1 cellular context compared by ENCODE assay signal in genomic region chr1:226134170-226135058, GRCh38.
TF ChIP-seq lines count a peak whose summit lies in the region.

No MANE protein-coding gene starts in this region.

TF ChIP-seq in SK-N-SH treated with all-trans-retinoic acid at 6 μM for 48 hours, 23 proteins besides CTCF, POLR2A, EP300 and RAD21 (continued from another document):
- TF ChIP-seq, protein P1, sequence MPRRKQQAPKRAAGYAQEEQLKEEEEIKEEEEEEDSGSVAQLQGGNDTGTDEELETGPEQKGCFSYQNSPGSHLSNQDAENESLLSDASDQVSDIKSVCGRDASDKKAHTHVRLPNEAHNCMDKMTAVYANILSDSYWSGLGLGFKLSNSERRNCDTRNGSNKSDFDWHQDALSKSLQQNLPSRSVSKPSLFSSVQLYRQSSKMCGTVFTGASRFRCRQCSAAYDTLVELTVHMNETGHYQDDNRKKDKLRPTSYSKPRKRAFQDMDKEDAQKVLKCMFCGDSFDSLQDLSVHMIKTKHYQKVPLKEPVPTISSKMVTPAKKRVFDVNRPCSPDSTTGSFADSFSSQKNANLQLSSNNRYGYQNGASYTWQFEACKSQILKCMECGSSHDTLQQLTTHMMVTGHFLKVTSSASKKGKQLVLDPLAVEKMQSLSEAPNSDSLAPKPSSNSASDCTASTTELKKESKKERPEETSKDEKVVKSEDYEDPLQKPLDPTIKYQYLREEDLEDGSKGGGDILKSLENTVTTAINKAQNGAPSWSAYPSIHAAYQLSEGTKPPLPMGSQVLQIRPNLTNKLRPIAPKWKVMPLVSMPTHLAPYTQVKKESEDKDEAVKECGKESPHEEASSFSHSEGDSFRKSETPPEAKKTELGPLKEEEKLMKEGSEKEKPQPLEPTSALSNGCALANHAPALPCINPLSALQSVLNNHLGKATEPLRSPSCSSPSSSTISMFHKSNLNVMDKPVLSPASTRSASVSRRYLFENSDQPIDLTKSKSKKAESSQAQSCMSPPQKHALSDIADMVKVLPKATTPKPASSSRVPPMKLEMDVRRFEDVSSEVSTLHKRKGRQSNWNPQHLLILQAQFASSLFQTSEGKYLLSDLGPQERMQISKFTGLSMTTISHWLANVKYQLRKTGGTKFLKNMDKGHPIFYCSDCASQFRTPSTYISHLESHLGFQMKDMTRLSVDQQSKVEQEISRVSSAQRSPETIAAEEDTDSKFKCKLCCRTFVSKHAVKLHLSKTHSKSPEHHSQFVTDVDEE (CRISPR knock-in tag; IDR thresholded peaks at IDR 0.05) = no peak
- TF ChIP-seq CREB5 (CRISPR knock-in tag; IDR thresholded peaks at IDR 0.05; ENCODE audit: low read depth) (no peak), ZNF8 (CRISPR knock-in tag; IDR thresholded peaks at IDR 0.05) (no peak), TCF4 (CRISPR knock-in tag; IDR thresholded peaks at IDR 0.05; ENCODE audit: borderline replicate concordance) (no peak), CSDC2 (CRISPR knock-in tag; IDR thresholded peaks at IDR 0.05) (no peak), PATZ1 (CRISPR knock-in tag; IDR thresholded peaks at IDR 0.05; ENCODE audit: borderline replicate concordance) (no peak), ISL1 (CRISPR knock-in tag; IDR thresholded peaks at IDR 0.05) (no peak), ARNTL (CRISPR knock-in tag; IDR thresholded peaks at IDR 0.05; ENCODE audit: borderline replicate concordance, low read depth) (no peak), RARB (CRISPR knock-in tag; IDR thresholded peaks at IDR 0.05) (no peak), ZNF70 (CRISPR knock-in tag; IDR thresholded peaks at IDR 0.05) (no peak), ZC3H10 (CRISPR knock-in tag; IDR thresholded peaks at IDR 0.05) (no peak), BACH2 (CRISPR knock-in tag; IDR thresholded peaks at IDR 0.05; ENCODE audit: borderline replicate concordance) (no peak), OSR1 (CRISPR knock-in tag; IDR thresholded peaks at IDR 0.05) (no peak)
- TF ChIP-seq, protein P2, sequence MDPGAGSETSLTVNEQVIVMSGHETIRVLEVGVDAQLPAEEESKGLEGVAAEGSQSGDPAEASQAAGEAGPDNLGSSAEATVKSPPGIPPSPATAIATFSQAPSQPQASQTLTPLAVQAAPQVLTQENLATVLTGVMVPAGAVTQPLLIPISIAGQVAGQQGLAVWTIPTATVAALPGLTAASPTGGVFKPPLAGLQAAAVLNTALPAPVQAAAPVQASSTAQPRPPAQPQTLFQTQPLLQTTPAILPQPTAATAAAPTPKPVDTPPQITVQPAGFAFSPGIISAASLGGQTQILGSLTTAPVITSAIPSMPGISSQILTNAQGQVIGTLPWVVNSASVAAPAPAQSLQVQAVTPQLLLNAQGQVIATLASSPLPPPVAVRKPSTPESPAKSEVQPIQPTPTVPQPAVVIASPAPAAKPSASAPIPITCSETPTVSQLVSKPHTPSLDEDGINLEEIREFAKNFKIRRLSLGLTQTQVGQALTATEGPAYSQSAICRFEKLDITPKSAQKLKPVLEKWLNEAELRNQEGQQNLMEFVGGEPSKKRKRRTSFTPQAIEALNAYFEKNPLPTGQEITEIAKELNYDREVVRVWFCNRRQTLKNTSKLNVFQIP (CRISPR knock-in tag; IDR thresholded peaks at IDR 0.05; ENCODE audit: borderline replicate concordance, low read depth) = no peak
TF ChIP-seq in SK-N-SH treated with all-trans-retinoic acid at 6 μM for 48 hours: peak in this region for 0.
